Comparison of ENCODE assay signal across 9 cellular contexts in the genomic region with DNA sequence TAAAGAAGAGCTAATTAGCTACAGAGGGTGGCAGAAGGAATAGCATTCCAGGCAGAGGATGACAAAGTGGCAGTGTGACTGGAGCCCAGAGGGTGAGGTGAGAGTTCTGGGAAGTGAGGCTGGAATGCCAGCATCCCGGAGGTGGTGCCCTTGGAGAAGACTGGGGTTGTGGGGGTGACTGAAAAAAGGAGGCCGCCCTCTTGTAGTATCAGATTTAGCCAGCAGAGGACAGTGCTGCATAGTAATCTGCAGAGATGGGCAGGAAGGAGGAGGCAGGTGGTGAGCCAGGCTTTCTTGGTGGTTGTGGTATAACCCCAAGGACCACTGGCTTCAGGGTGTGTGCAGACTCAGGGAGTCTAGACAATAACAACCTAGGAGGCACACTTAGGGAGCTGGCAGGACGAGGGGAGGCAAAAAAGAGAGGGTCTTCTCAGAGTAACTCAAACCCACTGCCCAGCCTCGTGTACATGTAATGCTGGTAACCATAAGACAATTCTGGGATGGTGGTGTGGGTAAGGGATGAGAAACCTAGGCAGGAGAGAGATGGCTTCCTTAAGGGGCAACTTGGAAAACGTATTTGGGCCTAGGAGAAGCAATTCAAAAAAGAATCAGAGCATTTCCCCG. TPM values are rescaled to one million over a fixed set of nuclear protein-coding genes. Genes with fewer than 3 reads are reported as not detected.
DNase-seq lines count a peak whose midpoint lies in the region; TF ChIP-seq lines count a peak whose summit lies in the region.
"Had no signal": no experiment of that assay in that cellular context is flagged by ENCODE, and none has a peak within 500 bp of the region (broad histone marks: within the 10 kb centered on the region; RNA-seq: fewer than 3 reads in every experiment).

No MANE protein-coding gene starts in this region.

- no peaks in the 10 kb centered on the region for H3K27me3 ChIP-seq in OCI-LY3 (ENCODE audit: low read depth, low read length)

- no peaks in the 10 kb centered on the region for H3K36me3 ChIP-seq in OCI-LY3 (replicated peaks; ENCODE audit: low read depth, low read length)

- H3K79me2 ChIP-seq in OCI-LY3 (ENCODE audit: low read length), result no peaks in the 10 kb centered on the region

- H3K9ac ChIP-seq in OCI-LY3 (ENCODE audit: low read length), result no peak overlapping the region

- H3K4me2 ChIP-seq in OCI-LY3 (ENCODE audit: low read length), result no peak overlapping the region

- H3K27ac ChIP-seq in OCI-LY3 (ENCODE audit: low read length), result no peak overlapping the region

- TF ChIP-seq CTCF in OCI-LY3 (IDR thresholded peaks at IDR 0.05; ENCODE audit: low read depth, low read length) (peak; percentile 62), fibroblast of mammary gland (conservative IDR thresholded peaks at IDR 0.05; ENCODE audit: control insufficient read depth, insufficient read depth, low read depth, low read length) (peak; percentile 94)

- DNase-seq in NK-92 treated with Interleukin-12 subunit alpha and Interleukin-12 subunit beta, amount 100 ng/mL, for 24 hours (lab: John Stamatoyannopoulos, UW), result peak; percentile 48
- DNase-seq in NK-92 (lab: John Stamatoyannopoulos, UW; ENCODE audit: unreplicated experiment) (no peak), HT-29 (ENCODE audit: low spot score) (peak; percentile 71), activated T-cell treated with anti-CD3 and anti-CD28 coated beads for 1 hour (ENCODE audit: low read depth) (peak; percentile 50), fibroblast of mammary gland (ENCODE audit: low read depth) (peak; percentile 50), putamen (ENCODE audit: low spot score) (peak; percentile 6), medulla oblongata (ENCODE audit: extremely low spot score) (no peak)

- H3K9me3 ChIP-seq in OCI-LY3 (ENCODE audit: insufficient read depth, low read length), result no peaks in the 10 kb centered on the region

- H3K4me1 ChIP-seq in OCI-LY3 (ENCODE audit: low read length), result no peaks in the 10 kb centered on the region

- H3K4me3 ChIP-seq in OCI-LY3 (ENCODE audit: low read length), result no peak overlapping the region
- H3K4me3 ChIP-seq in fibroblast of mammary gland (ENCODE audit: control insufficient read depth, low read depth, low read length), result no peak overlapping the region

- no peaks in the 10 kb centered on the region for H4K20me1 ChIP-seq in OCI-LY3 (ENCODE audit: insufficient read depth, low read length)

- no peak overlapping the region for H2AFZ ChIP-seq in OCI-LY3 (ENCODE audit: low read depth, low read length)

RNA-seq across cellular contexts. Expression of a gene that starts 30.5 kb away (rescaled TPM):
- 0.15 and 0.23 TPM in 2 replicates for total RNA-seq in HT-29 (2014; rRNA removed; shearing (Covaris generic))

RNA-seq across cellular contexts. Expression of a gene that starts 43.6 kb away (rescaled TPM):
- total RNA-seq in HT-29 (2014; rRNA removed; shearing (Covaris generic)), result 11.6 and 12.6 TPM in 2 replicates

RNA-seq across cellular contexts. Expression of a gene that starts 48.8 kb away (rescaled TPM):
- not detected in 2 replicates for total RNA-seq in HT-29 (2014; rRNA removed; shearing (Covaris generic))
- total RNA-seq: mononuclear cell had no signal

Comparison
In these comparisons a context has a peak if more than half of its experiments do, and no peak if none do; other contexts are left out.
1. DNase-seq: peak in NK-92 treated with Interleukin-12 subunit alpha and Interleukin-12 subunit beta, amount 100 ng/mL, for 24 hours (single experiment), HT-29 (single experiment), activated T-cell treated with anti-CD3 and anti-CD28 coated beads for 1 hour (single experiment), fibroblast of mammary gland (single experiment) and putamen (single experiment); none in NK-92 (single experiment) and medulla oblongata (single experiment).